ENCODE assay signal across 12 cellular contexts in the genomic region with DNA sequence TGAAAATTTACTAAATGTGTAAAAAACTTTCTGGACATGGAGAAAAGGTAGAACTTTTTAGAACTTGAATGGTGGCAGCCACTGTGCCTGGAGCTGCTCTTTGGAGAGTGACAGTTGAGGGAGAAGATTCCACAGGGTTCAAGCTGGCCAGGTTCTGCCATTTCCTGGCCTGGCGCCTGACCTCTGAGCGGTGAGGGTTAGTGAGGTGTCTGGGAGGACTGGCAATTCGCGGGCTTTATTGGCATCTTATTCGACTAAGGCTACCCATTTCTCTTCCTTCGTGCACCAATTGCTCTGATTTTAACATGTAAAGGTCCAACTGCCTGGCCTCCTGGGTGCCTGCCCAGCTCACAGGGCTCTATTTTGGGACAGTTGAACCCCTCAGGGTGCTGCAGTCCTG. TPM values are rescaled to one million over a fixed set of nuclear protein-coding genes. Genes with fewer than 3 reads are reported as not detected.
DNase-seq lines count a peak whose midpoint lies in the region; TF ChIP-seq lines count a peak whose summit lies in the region.
"Had no signal": no experiment of that assay in that cellular context is flagged by ENCODE, and none has a peak within 500 bp of the region (broad histone marks: within the 10 kb centered on the region; RNA-seq: fewer than 3 reads in every experiment).

No MANE protein-coding gene starts in this region.

- H3K4me3 Mint-ChIP-seq in immature natural killer cell, result no peak overlapping the region
- H3K4me3 Mint-ChIP-seq: T-helper 1 cell treated with Interleukin-12 subunit alpha and Interleukin-12 subunit beta and Interleukin-4 antibody, amounts not matched to agents 30 μg/mL and 1 μg/mL, for 36 hours had no signal

- 62% methylated on average over 6 of the region's 6 CpGs for WGBS in liver
- WGBS in suprapubic skin, result 40% methylated on average over 6 of the region's 6 CpGs

- TF ChIP-seq EP300 in suprapubic skin (IDR thresholded peaks at IDR 0.05), result no peak

- peaks cover 2 to 15% (median 6%) of the 10 kb centered on the region in 4 donors for H3K4me1 ChIP-seq in liver (ENCODE audit: control insufficient read depth in 4 of 4, insufficient read depth in 4 of 4, low read length in 3 of 4)
- peaks cover 60% of the 10 kb centered on the region for H3K4me1 ChIP-seq in suprapubic skin

- in situ Hi-C loops in astrocyte of the spinal cord (cut with HindIII; ENCODE audit: low sequenced_read_pairs), result no loop called here

- no peaks in the 10 kb centered on the region for H3K9me3 Mint-ChIP-seq in immature natural killer cell
- H3K9me3 Mint-ChIP-seq: IgD-negative memory B cell; T-helper 1 cell treated with Interleukin-12 subunit alpha and Interleukin-12 subunit beta and Interleukin-4 antibody, amounts not matched to agents 30 μg/mL and 1 μg/mL, for 36 hours had no signal

- peaks cover 4 to 16% (median 11%) of the 10 kb centered on the region in 3 donors for H3K27me3 Mint-ChIP-seq in immature natural killer cell (ENCODE audit: low read depth in 3 of 3)

- H3K36me3 Mint-ChIP-seq in immature natural killer cell, result no peaks in the 10 kb centered on the region
- H3K36me3 Mint-ChIP-seq: IgD-negative memory B cell had no signal

- TF ChIP-seq RAD21 in liver (IDR thresholded peaks at IDR 0.05), result no peak

- no peaks in the 10 kb centered on the region for H3K27me3 ChIP-seq in liver (ENCODE audit: control insufficient read depth in 4 of 4, insufficient read depth in 4 of 4, low read length in 3 of 4)
- no peaks in the 10 kb centered on the region for H3K27me3 ChIP-seq in suprapubic skin

- peak overlapping the region; percentile 30 to 67 for H3K27ac ChIP-seq in liver (ENCODE audit: low read depth in 1 of 2, low read length in 2 of 2)
- no peak overlapping the region for H3K27ac ChIP-seq in suprapubic skin

- TF ChIP-seq POLR2A in suprapubic skin (IDR thresholded peaks at IDR 0.05), result no peak

- TF ChIP-seq CTCF in HFF-Myc (IDR thresholded peaks at IDR 0.05; ENCODE audit: low read depth, low read length, missing control alignments) (no peak), astrocyte of the spinal cord (IDR thresholded peaks at IDR 0.05; ENCODE audit: low read depth, low read length) (no peak), liver (IDR thresholded peaks at IDR 0.05; ENCODE audit: low read depth, low read length, missing input control) (no peak), suprapubic skin (IDR thresholded peaks at IDR 0.05) (no peak)

- H3K4me3 ChIP-seq in HFF-Myc (replicated peaks; ENCODE audit: low read depth, low read length) (peak overlapping the region; percentile 94), astrocyte of the spinal cord (ENCODE audit: low read depth, low read length) (peak overlapping the region; percentile 97), liver (ENCODE audit: low read depth in 1 of 3, low read length in 3 of 3) (peak overlapping the region in 2 of 3 donors; percentile 20 to 34), suprapubic skin (peak overlapping the region; percentile 48)

- H3K36me3 ChIP-seq in liver (ENCODE audit: control insufficient read depth in 4 of 4, insufficient read depth in 3 of 4, low read depth in 1 of 4, low read length in 3 of 4) (no peaks in the 10 kb centered on the region), suprapubic skin (no peaks in the 10 kb centered on the region)

- H3K9ac ChIP-seq in liver (ENCODE audit: low read depth in 1 of 2, low read length in 2 of 2), result peak overlapping the region in 1 of 2 donors; percentile 39

- H3K4me1 Mint-ChIP-seq in immature natural killer cell, result peaks cover 18 to 21% of the 10 kb centered on the region in 2 donors

- no peak for DNase-seq in HFF-Myc (ENCODE audit: extremely low read depth, low read depth)
- no peak for DNase-seq in astrocyte of the spinal cord (ENCODE audit: low read depth, low spot score)
- DNase-seq in suprapubic skin (ENCODE audit: low spot score in 2 of 2), result no peak
- no peak for DNase-seq in T-helper 1 cell
- no peak for DNase-seq in DMS79 treated with DMSO at 0.1 percent for 48 hours (lab: John Stamatoyannopoulos, UW)
- no peak for DNase-seq in stimulated activated CD4-positive, alpha-beta T cell treated with anti-CD3 and anti-CD28 coated beads, Interleukin-2, amount 100 ng/mL, for 24 hours
- DNase-seq in immature natural killer cell, result no peak
- DNase-seq: activated CD4-positive, alpha-beta T cell treated with anti-CD3 and anti-CD28 coated beads, Interleukin-2, amount 50 U/mL, for 4 hours; NCI-H187 had no signal

- H3K27ac Mint-ChIP-seq in immature natural killer cell, result no peak overlapping the region
- H3K27ac Mint-ChIP-seq: T-helper 1 cell treated with Interleukin-12 subunit alpha and Interleukin-12 subunit beta and Interleukin-4 antibody, amounts not matched to agents 30 μg/mL and 1 μg/mL, for 36 hours had no signal

- H3K9me3 ChIP-seq in liver (ENCODE audit: control insufficient read depth in 4 of 4, low read length in 3 of 4), result no peaks in the 10 kb centered on the region
- no peaks in the 10 kb centered on the region for H3K9me3 ChIP-seq in suprapubic skin

TF ChIP-seq in liver, 16 proteins besides CTCF, POLR2A, EP300 and RAD21:
- no peak for TF ChIP-seq NR2F2 (IDR thresholded peaks at IDR 0.05)
- no peak for TF ChIP-seq FOXA2 (IDR thresholded peaks at IDR 0.05)
- no peak for TF ChIP-seq TAF1 (conservative IDR thresholded peaks at IDR 0.05)
- no peak for TF ChIP-seq ZBTB33 (IDR thresholded peaks at IDR 0.05)
- TF ChIP-seq HNF4G (IDR thresholded peaks at IDR 0.05), result no peak
- TF ChIP-seq, protein P1, sequence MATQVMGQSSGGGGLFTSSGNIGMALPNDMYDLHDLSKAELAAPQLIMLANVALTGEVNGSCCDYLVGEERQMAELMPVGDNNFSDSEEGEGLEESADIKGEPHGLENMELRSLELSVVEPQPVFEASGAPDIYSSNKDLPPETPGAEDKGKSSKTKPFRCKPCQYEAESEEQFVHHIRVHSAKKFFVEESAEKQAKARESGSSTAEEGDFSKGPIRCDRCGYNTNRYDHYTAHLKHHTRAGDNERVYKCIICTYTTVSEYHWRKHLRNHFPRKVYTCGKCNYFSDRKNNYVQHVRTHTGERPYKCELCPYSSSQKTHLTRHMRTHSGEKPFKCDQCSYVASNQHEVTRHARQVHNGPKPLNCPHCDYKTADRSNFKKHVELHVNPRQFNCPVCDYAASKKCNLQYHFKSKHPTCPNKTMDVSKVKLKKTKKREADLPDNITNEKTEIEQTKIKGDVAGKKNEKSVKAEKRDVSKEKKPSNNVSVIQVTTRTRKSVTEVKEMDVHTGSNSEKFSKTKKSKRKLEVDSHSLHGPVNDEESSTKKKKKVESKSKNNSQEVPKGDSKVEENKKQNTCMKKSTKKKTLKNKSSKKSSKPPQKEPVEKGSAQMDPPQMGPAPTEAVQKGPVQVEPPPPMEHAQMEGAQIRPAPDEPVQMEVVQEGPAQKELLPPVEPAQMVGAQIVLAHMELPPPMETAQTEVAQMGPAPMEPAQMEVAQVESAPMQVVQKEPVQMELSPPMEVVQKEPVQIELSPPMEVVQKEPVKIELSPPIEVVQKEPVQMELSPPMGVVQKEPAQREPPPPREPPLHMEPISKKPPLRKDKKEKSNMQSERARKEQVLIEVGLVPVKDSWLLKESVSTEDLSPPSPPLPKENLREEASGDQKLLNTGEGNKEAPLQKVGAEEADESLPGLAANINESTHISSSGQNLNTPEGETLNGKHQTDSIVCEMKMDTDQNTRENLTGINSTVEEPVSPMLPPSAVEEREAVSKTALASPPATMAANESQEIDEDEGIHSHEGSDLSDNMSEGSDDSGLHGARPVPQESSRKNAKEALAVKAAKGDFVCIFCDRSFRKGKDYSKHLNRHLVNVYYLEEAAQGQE (IDR thresholded peaks at IDR 0.05), result no peak
- TF ChIP-seq EGR1 (IDR thresholded peaks at IDR 0.05; ENCODE audit: low read depth in 2 of 2), result no peak
- TF ChIP-seq HNF4A (conservative IDR thresholded peaks at IDR 0.05), result no peak
- TF ChIP-seq ATF3 (IDR thresholded peaks at IDR 0.05), result no peak
- no peak for TF ChIP-seq GABPA (IDR thresholded peaks at IDR 0.05 in 1 of 2, conservative IDR thresholded peaks at IDR 0.05 in 1 of 2)
- TF ChIP-seq YY1 (IDR thresholded peaks at IDR 0.05), result no peak
- no peak for TF ChIP-seq FOXA1 (IDR thresholded peaks at IDR 0.05)

RNA-seq across cellular contexts. Expression of gene SNAI1, which starts 2.4 kb away (rescaled TPM):
- total RNA-seq in liver (under 1 TPM; 0.28 to 0.75 TPM), suprapubic skin (1 to 10 TPM in 3 of 4 donors, under 1 TPM in 1; 0.56 to 4.1 (median 1.4) TPM)
- polyA plus RNA-seq in liver (1 to 10 TPM in 1 of 2 donors, under 1 TPM in 1; 0.44 to 3.4 TPM), immature natural killer cell (under 1 TPM in 2 of 3 donors, not detected in 1; 0.36 to 0.68 TPM)

RNA-seq across cellular contexts. Expression of gene RNF114, which starts 49.0 kb away (rescaled TPM):
- total RNA-seq in liver, result 10 to 100 TPM; 30.9 to 87.9 TPM
- 10 to 100 TPM; 33.8 to 48.0 TPM for polyA plus RNA-seq in liver
- total RNA-seq in suprapubic skin, result 100 to 1,000 TPM; 134 to 150 (median 138) TPM
- polyA plus RNA-seq in immature natural killer cell, result 100 to 1,000 TPM in 1 of 3 donors, 10 to 100 TPM in 2; 87.1 to 104 (median 97.6) TPM

Comparison
In these comparisons a context has a peak if more than half of its experiments do, and no peak if none do; other contexts are left out.
1. H3K4me3 ChIP-seq: peak in every context shown above with its lines; median percentile 97 in astrocyte of the spinal cord; 94 in HFF-Myc; 48 in suprapubic skin; 27 in liver.